In the genomic region with DNA sequence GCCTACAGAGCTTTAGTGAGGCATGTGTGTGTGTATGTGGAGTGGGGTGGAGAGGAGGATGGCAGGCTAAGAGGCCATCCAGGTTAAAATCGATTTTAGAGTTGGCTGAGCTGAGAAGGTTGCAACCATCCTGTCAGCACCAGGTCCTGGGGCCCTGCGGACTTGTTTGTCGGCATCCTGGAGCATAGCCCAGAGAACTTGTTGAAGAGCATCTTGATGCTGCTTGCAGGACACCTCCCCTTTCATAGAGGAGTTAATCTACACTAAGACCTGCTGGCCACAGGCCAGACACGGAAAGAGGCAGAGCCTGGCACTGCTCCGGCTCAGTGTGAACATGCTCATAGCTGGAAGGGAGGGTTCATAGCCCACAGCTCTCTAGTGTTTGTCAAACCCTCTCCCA, we compare ENCODE assay signal across 1 cellular context.
TF ChIP-seq lines count a peak whose summit lies in the region.

No MANE protein-coding gene starts in this region.

TF ChIP-seq in HepG2, 621 proteins besides CTCF, POLR2A, EP300 and RAD21 (continued from another document):
- TF ChIP-seq, protein P1, sequence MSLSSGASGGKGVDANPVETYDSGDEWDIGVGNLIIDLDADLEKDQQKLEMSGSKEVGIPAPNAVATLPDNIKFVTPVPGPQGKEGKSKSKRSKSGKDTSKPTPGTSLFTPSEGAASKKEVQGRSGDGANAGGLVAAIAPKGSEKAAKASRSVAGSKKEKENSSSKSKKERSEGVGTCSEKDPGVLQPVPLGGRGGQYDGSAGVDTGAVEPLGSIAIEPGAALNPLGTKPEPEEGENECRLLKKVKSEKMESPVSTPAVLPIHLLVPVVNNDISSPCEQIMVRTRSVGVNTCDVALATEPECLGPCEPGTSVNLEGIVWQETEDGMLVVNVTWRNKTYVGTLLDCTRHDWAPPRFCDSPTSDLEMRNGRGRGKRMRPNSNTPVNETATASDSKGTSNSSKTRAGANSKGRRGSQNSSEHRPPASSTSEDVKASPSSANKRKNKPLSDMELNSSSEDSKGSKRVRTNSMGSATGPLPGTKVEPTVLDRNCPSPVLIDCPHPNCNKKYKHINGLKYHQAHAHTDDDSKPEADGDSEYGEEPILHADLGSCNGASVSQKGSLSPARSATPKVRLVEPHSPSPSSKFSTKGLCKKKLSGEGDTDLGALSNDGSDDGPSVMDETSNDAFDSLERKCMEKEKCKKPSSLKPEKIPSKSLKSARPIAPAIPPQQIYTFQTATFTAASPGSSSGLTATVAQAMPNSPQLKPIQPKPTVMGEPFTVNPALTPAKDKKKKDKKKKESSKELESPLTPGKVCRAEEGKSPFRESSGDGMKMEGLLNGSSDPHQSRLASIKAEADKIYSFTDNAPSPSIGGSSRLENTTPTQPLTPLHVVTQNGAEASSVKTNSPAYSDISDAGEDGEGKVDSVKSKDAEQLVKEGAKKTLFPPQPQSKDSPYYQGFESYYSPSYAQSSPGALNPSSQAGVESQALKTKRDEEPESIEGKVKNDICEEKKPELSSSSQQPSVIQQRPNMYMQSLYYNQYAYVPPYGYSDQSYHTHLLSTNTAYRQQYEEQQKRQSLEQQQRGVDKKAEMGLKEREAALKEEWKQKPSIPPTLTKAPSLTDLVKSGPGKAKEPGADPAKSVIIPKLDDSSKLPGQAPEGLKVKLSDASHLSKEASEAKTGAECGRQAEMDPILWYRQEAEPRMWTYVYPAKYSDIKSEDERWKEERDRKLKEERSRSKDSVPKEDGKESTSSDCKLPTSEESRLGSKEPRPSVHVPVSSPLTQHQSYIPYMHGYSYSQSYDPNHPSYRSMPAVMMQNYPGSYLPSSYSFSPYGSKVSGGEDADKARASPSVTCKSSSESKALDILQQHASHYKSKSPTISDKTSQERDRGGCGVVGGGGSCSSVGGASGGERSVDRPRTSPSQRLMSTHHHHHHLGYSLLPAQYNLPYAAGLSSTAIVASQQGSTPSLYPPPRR (CRISPR knock-in tag; IDR thresholded peaks at IDR 0.05; ENCODE audit: borderline replicate concordance) = no peak
- TF ChIP-seq KAT2B (IDR thresholded peaks at IDR 0.05; ENCODE audit: borderline replicate concordance, low read depth, low read length) = 0 out of 2 replicates have a peak, but pooled peaks have one; percentile 6
